ENCODE assay signal across 14 cellular contexts in the genomic region with DNA sequence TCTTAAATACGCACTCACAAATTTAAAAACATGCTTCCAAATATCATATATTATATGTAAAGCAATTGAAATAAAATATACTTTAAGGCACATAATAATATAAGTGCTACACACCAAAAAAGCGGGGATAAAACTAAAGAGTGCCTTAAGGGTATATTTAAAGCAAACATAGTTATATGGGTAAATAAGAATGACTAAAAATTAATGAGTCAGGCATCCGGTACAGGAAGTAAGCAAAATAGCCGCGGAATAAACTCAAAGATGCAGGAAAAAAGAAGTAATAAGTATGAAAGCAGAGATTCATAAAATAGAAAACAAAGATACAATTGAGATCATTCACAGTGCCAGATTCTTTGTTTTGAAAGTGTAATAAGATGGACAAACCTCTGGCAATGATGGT.
A peak's percentile ranks its signal among the peaks of the same experiment; 100 is the strongest.
DNase-seq lines count a peak whose midpoint lies in the region; ATAC-seq and TF ChIP-seq lines count a peak whose summit lies in the region.
"Had no signal": no experiment of that assay in that cellular context is flagged by ENCODE, and none has a peak within 500 bp of the region (broad histone marks: within the 10 kb centered on the region; RNA-seq: fewer than 3 reads in every experiment).

No MANE protein-coding gene starts in this region.

- TF ChIP-seq EP300 in esophagus muscularis mucosa (IDR thresholded peaks at IDR 0.05), result no peak

- CTCF ChIA-PET in A673 (lab: Charles Lee), result no interaction called here

- intact Hi-C loops in A673 (cut with micrococcal nuclease; ENCODE audit: unreplicated experiment) (no loop called here), esophagus muscularis mucosa (cut with DNase I) (no loop called here)

- H3K4me1 ChIP-seq in A673 (ENCODE audit: insufficient read depth, low read length, poor library complexity, severe bottlenecking) (peaks cover 15% of the 10 kb centered on the region), RWPE2 (ENCODE audit: insufficient read depth, poor library complexity, severe bottlenecking) (peaks cover 17% of the 10 kb centered on the region), esophagus muscularis mucosa (no peaks in the 10 kb centered on the region)
- H3K4me1 ChIP-seq: BLaER1 had no signal

- no TSS peak for BruUV-seq in A673 (replicated peaks; lab: Mats Ljungman, UMichigan)

- ATAC-seq in RWPE2 (ENCODE audit: low read depth) (peak; percentile 78), HG03045 (IDR thresholded peaks at IDR 0.05; ENCODE audit: unreplicated experiment) (no peak)
- ATAC-seq: HCT116, HepG2 had no signal

- WGBS in esophagus muscularis mucosa, result 75% methylated on average over 5 of the region's 5 CpGs

- peak; percentile 37 for DNase-seq in A673 (ENCODE audit: low spot score)
- no peak for DNase-seq in RWPE2 (ENCODE audit: low spot score)
- DNase-seq in dermis blood vessel endothelial cell, result peak; percentile 40
- DNase-seq in activated CD4-positive, alpha-beta T cell treated with anti-CD3 and anti-CD28 coated beads, Interleukin-2, amount 50 U/mL, for 1 hour, result no peak
- DNase-seq in dedifferentiated amniotic fluid mesenchymal stem cell (ENCODE audit: extremely low spot score), result no peak
- no peak for DNase-seq in esophagus muscularis mucosa (ENCODE audit: extremely low spot score)
- DNase-seq: AML-193; CD8-positive, alpha-beta memory T cell; DMS 273 treated with DMSO at 0.1 percent for 48 hours; GM23248 had no signal

- H3K4me3 ChIP-seq in A673 (ENCODE audit: low read depth, low read length, poor library complexity, severe bottlenecking) (no peak overlapping the region), RWPE2 (ENCODE audit: severe bottlenecking) (no peak overlapping the region), esophagus muscularis mucosa (no peak overlapping the region)
- H3K4me3 ChIP-seq: BLaER1, GM23248 had no signal

- peaks cover 8% of the 10 kb centered on the region for H3K9me3 ChIP-seq in A673 (ENCODE audit: low read depth, low read length, poor library complexity, severe bottlenecking)
- no peaks in the 10 kb centered on the region for H3K9me3 ChIP-seq in RWPE2 (ENCODE audit: severe bottlenecking)
- no peaks in the 10 kb centered on the region for H3K9me3 ChIP-seq in esophagus muscularis mucosa
- H3K9me3 ChIP-seq: BLaER1 had no signal

- H3K27ac ChIP-seq in A673 (ENCODE audit: low read depth, low read length, poor library complexity, severe bottlenecking), result no peak overlapping the region
- peak overlapping the region; percentile 25 for H3K27ac ChIP-seq in RWPE2 (ENCODE audit: poor library complexity, severe bottlenecking)
- no peak overlapping the region for H3K27ac ChIP-seq in esophagus muscularis mucosa (replicated peaks in 1 of 4)
- H3K27ac ChIP-seq: BLaER1, GM23248 had no signal

- TF ChIP-seq POLR2A in esophagus muscularis mucosa (IDR thresholded peaks at IDR 0.05; ENCODE audit: low read depth), result no peak

- H3K27me3 ChIP-seq in A673 (replicated peaks; ENCODE audit: insufficient read depth, low read depth, low read length, poor library complexity) (no peaks in the 10 kb centered on the region), RWPE2 (ENCODE audit: insufficient read depth, poor library complexity, severe bottlenecking) (no peaks in the 10 kb centered on the region), esophagus muscularis mucosa (no peaks in the 10 kb centered on the region)
- H3K27me3 ChIP-seq: BLaER1 had no signal

- POLR2A ChIA-PET in A673 (lab: Charles Lee; ENCODE audit: low non-redundant PET), result no interaction called here

- H3K36me3 ChIP-seq in A673 (ENCODE audit: insufficient read depth, low read length, poor library complexity, severe bottlenecking) (no peaks in the 10 kb centered on the region), RWPE2 (ENCODE audit: low read depth) (no peaks in the 10 kb centered on the region), esophagus muscularis mucosa (no peaks in the 10 kb centered on the region)
- H3K36me3 ChIP-seq: BLaER1 had no signal

- no peak for TF ChIP-seq CTCF in A673 (conservative IDR thresholded peaks at IDR 0.05; ENCODE audit: low read depth, low read length)
- TF ChIP-seq CTCF in RWPE2 (IDR thresholded peaks at IDR 0.05; ENCODE audit: poor library complexity, severe bottlenecking), result no peak
- no peak for TF ChIP-seq CTCF in esophagus muscularis mucosa (IDR thresholded peaks at IDR 0.05)

Comparison
In these comparisons a context has a peak if more than half of its experiments do, and no peak if none do; other contexts are left out.
1. DNase-seq: peak in A673 (single experiment) and dermis blood vessel endothelial cell (single experiment); none in RWPE2 (single experiment), activated CD4-positive, alpha-beta T cell treated with anti-CD3 and anti-CD28 coated beads, Interleukin-2, amount 50 U/mL, for 1 hour (single experiment), dedifferentiated amniotic fluid mesenchymal stem cell (single experiment) and esophagus muscularis mucosa (single experiment).